11 cellular contexts compared by ENCODE assay signal in genomic region chr16:72384651-72385050, GRCh38.
"Had no signal": no experiment of that assay in that cellular context is flagged by ENCODE, and none has a peak within 500 bp of the region (broad histone marks: within the 10 kb centered on the region; RNA-seq: fewer than 3 reads in every experiment).

No MANE protein-coding gene starts in this region.

- H3K9ac ChIP-seq: GM23248 had no signal

- H2AFZ ChIP-seq: GM23248, GM23338 had no signal

- H3K9me3 ChIP-seq: HAP-1 had no signal

- H3K27ac ChIP-seq: GM23248 had no signal

- H3K4me2 ChIP-seq: GM23338 had no signal

- H3K36me3 ChIP-seq: HAP-1 had no signal

- H3K4me3 ChIP-seq: GM23248, GM23338, HAP-1 had no signal

- ATAC-seq: GM23338, HCT116 had no signal

- FAIRE-seq: H1, H54 had no signal

- DNase-seq: GM23248, GOT3, H7, H9, HCEC 1CT, HFFc6 had no signal
